In genomic region chr14:94936411-94936892, GRCh38 we compare ENCODE assay signal across 7 cellular contexts.
DNase-seq lines count a peak whose midpoint lies in the region; TF ChIP-seq lines count a peak whose summit lies in the region.

No MANE protein-coding gene starts in this region.

- no peaks in the 10 kb centered on the region for H3K36me3 ChIP-seq in uterus

- H3K4me1 ChIP-seq in uterus, result no peaks in the 10 kb centered on the region

- DNase-seq in NCI-H2029 (lab: John Stamatoyannopoulos, UW), result peak; percentile 63
- DNase-seq in cerebellar cortex (ENCODE audit: low spot score), result peak; percentile 22
- peak; percentile 76 for DNase-seq in midbrain (lab: John Stamatoyannopoulos, UW)
- peak; percentile 60 to 72 for DNase-seq in uterus
- DNase-seq in kidney tubule cell (ENCODE audit: low spot score), result no peak
- DNase-seq in NCI-H187 (lab: John Stamatoyannopoulos, UW), result no peak
- DNase-seq in kidney glomerular epithelial cell (lab: John Stamatoyannopoulos, UW), result no peak

- H3K4me3 ChIP-seq in uterus, result peak overlapping the region; percentile 12 to 25

- intact Hi-C loops in uterus (cut with DNase I; ENCODE audit: low total_unique reads), result no loop called here

- H3K27me3 ChIP-seq in uterus, result no peaks in the 10 kb centered on the region

- no peaks in the 10 kb centered on the region for H3K9me3 ChIP-seq in uterus

- TF ChIP-seq POLR2A in uterus (IDR thresholded peaks at IDR 0.05), result no peak

- peak overlapping the region; percentile 66 to 71 for H3K27ac ChIP-seq in uterus

- TF ChIP-seq CTCF in uterus (IDR thresholded peaks at IDR 0.05), result no peak

Comparison
In these comparisons a context has a peak if more than half of its experiments do, and no peak if none do; other contexts are left out.
1. DNase-seq: peak in NCI-H2029 (single experiment), cerebellar cortex (single experiment), midbrain (single experiment) and uterus (2 of 2); none in kidney tubule cell (single experiment), NCI-H187 (0 of 2) and kidney glomerular epithelial cell (single experiment).